In genomic region chr20:47885909-47886453, GRCh38 we compare ENCODE assay signal across 28 cellular contexts.
"Had no signal": no experiment of that assay in that cellular context is flagged by ENCODE, and none has a peak within 500 bp of the region (broad histone marks: within the 10 kb centered on the region; RNA-seq: fewer than 3 reads in every experiment).

No MANE protein-coding gene starts in this region.

- H3K36me3 Mint-ChIP-seq: immature natural killer cell; mesothelial cell of epicardium; naive B cell; natural killer cell; stimulated activated effector memory CD8-positive, alpha-beta T cell treated with anti-CD3 and anti-CD28 coated beads, Interleukin-12 subunit alpha, Interleukin-12 subunit beta, amount 100 ng/mL, for 72 hours had no signal

- H3K9me3 Mint-ChIP-seq: immature natural killer cell; mesothelial cell of epicardium; naive B cell; natural killer cell; stimulated activated effector memory CD8-positive, alpha-beta T cell treated with anti-CD3 and anti-CD28 coated beads, Interleukin-12 subunit alpha, Interleukin-12 subunit beta, amount 100 ng/mL, for 72 hours; stimulated activated naive CD8-positive, alpha-beta T cell treated with anti-CD3 and anti-CD28 coated beads, Interleukin-15, Interleukin-2, amounts not matched to agents 100 ng/mL and 50 ng/mL, for 24 hours had no signal

- H3K27ac Mint-ChIP-seq: mesothelial cell of epicardium; natural killer cell; stimulated activated effector memory CD8-positive, alpha-beta T cell treated with anti-CD3 and anti-CD28 coated beads, Interleukin-12 subunit alpha, Interleukin-12 subunit beta, amount 100 ng/mL, for 72 hours; stimulated activated naive CD8-positive, alpha-beta T cell treated with anti-CD3 and anti-CD28 coated beads, Interleukin-15, Interleukin-2, amounts not matched to agents 100 ng/mL and 50 ng/mL, for 24 hours had no signal

- H3K27ac ChIP-seq: left lung, lower lobe of right lung, neutrophil, ovary, sigmoid colon, spleen, suprapubic skin, thoracic aorta, tibial artery, upper lobe of right lung had no signal

- H3K4me1 Mint-ChIP-seq: immature natural killer cell; naive B cell; natural killer cell; stimulated activated effector memory CD8-positive, alpha-beta T cell treated with anti-CD3 and anti-CD28 coated beads, Interleukin-12 subunit alpha, Interleukin-12 subunit beta, amount 100 ng/mL, for 72 hours had no signal

- ATAC-seq: left colon; left lung; lower lobe of right lung; natural killer cell; right cardiac atrium; stimulated activated effector memory CD8-positive, alpha-beta T cell treated with anti-CD3 and anti-CD28 coated beads, Interleukin-12 subunit alpha, Interleukin-12 subunit beta, amount 100 ng/mL, for 72 hours; upper lobe of right lung had no signal

- DNase-seq: hypothalamus; immature natural killer cell; kidney; left lung; lower lobe of right lung; mammary epithelial cell; mesenchymal stem cell; naive B cell; natural killer cell; occipital lobe; ovary; retina; right cardiac atrium; sigmoid colon; small intestine; spleen; stimulated activated CD4-positive, alpha-beta T cell treated with anti-CD3 and anti-CD28 coated beads, Interleukin-4, amount 100 ng/mL, for 24 hours; stimulated activated naive CD4-positive, alpha-beta T cell; trophoblast cell; upper lobe of right lung had no signal

- H3K36me3 ChIP-seq: left lung, lower lobe of right lung, neutrophil, ovary, sigmoid colon, spleen, suprapubic skin, thoracic aorta, tibial artery, upper lobe of right lung had no signal

- H3K4me3 Mint-ChIP-seq: immature natural killer cell; mesothelial cell of epicardium; natural killer cell; stimulated activated effector memory CD8-positive, alpha-beta T cell treated with anti-CD3 and anti-CD28 coated beads, Interleukin-12 subunit alpha, Interleukin-12 subunit beta, amount 100 ng/mL, for 72 hours; stimulated activated naive CD8-positive, alpha-beta T cell treated with anti-CD3 and anti-CD28 coated beads, Interleukin-15, Interleukin-2, amounts not matched to agents 100 ng/mL and 50 ng/mL, for 24 hours had no signal

- H3K4me1 ChIP-seq: left lung, lower lobe of right lung, sigmoid colon, spleen, suprapubic skin, tibial artery, upper lobe of right lung had no signal

- H3K27me3 ChIP-seq: neutrophil, ovary, sigmoid colon had no signal

- H3K4me3 ChIP-seq: left lung, lower lobe of right lung, ovary, sigmoid colon, spleen, suprapubic skin, thoracic aorta, tibial artery, upper lobe of right lung had no signal

- H3K27me3 Mint-ChIP-seq: stimulated activated naive CD8-positive, alpha-beta T cell treated with anti-CD3 and anti-CD28 coated beads, Interleukin-15, Interleukin-2, amounts not matched to agents 100 ng/mL and 50 ng/mL, for 24 hours had no signal

- H3K9me3 ChIP-seq: left lung, lower lobe of right lung, neutrophil, ovary, sigmoid colon, spleen, suprapubic skin, thoracic aorta, tibial artery, upper lobe of right lung had no signal
